In the genomic region with DNA sequence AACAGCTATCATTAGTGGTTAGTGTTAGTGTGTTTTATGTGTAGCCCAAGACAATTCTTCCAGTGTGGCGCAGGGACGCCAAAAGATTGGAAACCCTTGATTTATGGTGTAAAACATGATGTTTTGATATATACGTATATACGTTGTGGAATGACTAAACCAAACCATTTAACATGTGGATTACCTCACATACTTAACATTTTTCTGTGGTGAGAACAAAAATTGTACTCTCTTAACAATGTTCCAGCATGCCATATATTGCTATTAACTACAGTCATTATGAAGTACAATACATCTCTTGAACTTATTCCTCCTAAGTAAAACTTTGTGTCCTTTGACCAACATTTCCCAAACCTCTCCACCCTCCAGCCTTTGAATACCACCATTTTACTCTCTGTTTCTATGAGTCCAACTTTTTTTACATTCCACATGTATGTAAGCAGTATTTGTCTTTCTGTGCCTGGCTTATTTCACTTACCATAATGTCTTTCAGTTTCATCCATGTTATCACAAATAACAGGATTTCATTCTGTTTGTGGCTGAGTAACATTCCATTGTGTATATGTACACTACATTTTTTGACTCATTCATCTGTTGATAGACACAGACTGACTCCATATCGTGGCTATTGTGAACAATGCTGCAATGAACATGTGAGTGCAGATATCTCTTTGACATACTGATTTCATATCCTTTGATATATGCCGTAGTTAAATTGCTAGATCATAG, we compare ENCODE assay signal across 15 cellular contexts. TPM values are rescaled to one million over a fixed set of nuclear protein-coding genes. Genes with fewer than 3 reads are reported as not detected.
DNase-seq lines count a peak whose midpoint lies in the region; TF ChIP-seq lines count a peak whose summit lies in the region.
"Had no signal": no experiment of that assay in that cellular context is flagged by ENCODE, and none has a peak within 500 bp of the region (broad histone marks: within the 10 kb centered on the region; RNA-seq: fewer than 3 reads in every experiment).

No MANE protein-coding gene starts in this region.

- H3K27me3 ChIP-seq in osteoblast (ENCODE audit: insufficient read depth, low read length), result no peaks in the 10 kb centered on the region
- H3K27me3 ChIP-seq: upper lobe of right lung had no signal

- H2AFZ ChIP-seq in osteoblast (ENCODE audit: low read length), result peak overlapping the region; percentile 33

- no peaks in the 10 kb centered on the region for H4K20me1 ChIP-seq in osteoblast (ENCODE audit: insufficient read depth, low read length)

- no peak overlapping the region for H3K4me3 ChIP-seq in osteoblast (ENCODE audit: insufficient read depth, low read length)
- H3K4me3 ChIP-seq: upper lobe of right lung had no signal

- peak overlapping the region; percentile 7 for H3K4me2 ChIP-seq in osteoblast (ENCODE audit: insufficient read depth, low read length)

- no peak overlapping the region for H3K27ac ChIP-seq in RWPE1
- peak overlapping the region; percentile 79 for H3K27ac ChIP-seq in epithelial cell of prostate
- peak overlapping the region; percentile 48 for H3K27ac ChIP-seq in osteoblast (ENCODE audit: low read depth, low read length)
- H3K27ac ChIP-seq: upper lobe of right lung had no signal

- POLR2A ChIA-PET in RWPE1 (lab: Yijun Ruan, JAX; ENCODE audit: low non-redundant PET), result no interaction called here

- no peaks in the 10 kb centered on the region for H3K9me3 ChIP-seq in osteoblast (ENCODE audit: low read depth, low read length)
- H3K9me3 ChIP-seq: upper lobe of right lung had no signal

- no peaks in the 10 kb centered on the region for H3K79me2 ChIP-seq in osteoblast (ENCODE audit: insufficient read depth, low read length)

- H3K4me1 ChIP-seq in osteoblast (ENCODE audit: insufficient read depth, low read length), result peaks cover 12% of the 10 kb centered on the region
- H3K4me1 ChIP-seq: upper lobe of right lung had no signal

- TF ChIP-seq CTCF in RWPE1 (conservative IDR thresholded peaks at IDR 0.05; ENCODE audit: low read depth) (no peak), osteoblast (IDR thresholded peaks at IDR 0.05; ENCODE audit: extremely low read depth, low read depth, low read length) (no peak)

- CTCF ChIA-PET in RWPE1 (lab: Yijun Ruan, JAX), result no interaction called here

- H3K36me3 ChIP-seq in osteoblast (ENCODE audit: insufficient read depth, low read length), result no peaks in the 10 kb centered on the region
- H3K36me3 ChIP-seq: upper lobe of right lung had no signal

- DNase-seq in EL, result peak; percentile 87
- DNase-seq in RWPE1 (ENCODE audit: low spot score), result peak; percentile 33
- peak; percentile 56 for DNase-seq in epithelial cell of prostate (ENCODE audit: low read depth, low spot score)
- DNase-seq in osteoblast (ENCODE audit: insufficient read length, low spot score, missing footprints), result peak; percentile 10
- no peak for DNase-seq in NOMO-1 treated with DMSO at 0.1 percent for 48 hours (lab: John Stamatoyannopoulos, UW; ENCODE audit: unreplicated experiment)
- no peak for DNase-seq in T-helper 2 cell
- DNase-seq in activated effector memory CD4-positive, alpha-beta T cell treated with anti-CD3 and anti-CD28 coated beads, Interleukin-2, amount 50 U/mL, for 16 hours, result no peak
- no peak for DNase-seq in stimulated activated CD4-positive, alpha-beta T cell treated with anti-CD3 and anti-CD28 coated beads, Interleukin-1b, Interleukin-23, amount 100 ng/mL, for 48 hours
- DNase-seq: activated CD4-positive, alpha-beta T cell treated with anti-CD3 and anti-CD28 coated beads for 36 hours; activated naive CD8-positive, alpha-beta T cell treated with anti-CD3 and anti-CD28 coated beads, Interleukin-2, amount 10 ng/mL, durations not matched to agents 7 days and 5 days; activated T-cell treated with anti-CD3 and anti-CD28 coated beads, Interleukin-2, amount 50 U/mL, for 1 hour; immature natural killer cell; NCI-H1105 treated with DMSO at 0.1 percent for 48 hours; NCI-H446; upper lobe of right lung had no signal

RNA-seq across cellular contexts. Expression of a gene that starts 42.2 kb away (rescaled TPM):
- total RNA-seq in osteoblast, result 18.8 and 24.8 TPM in 2 replicates

Comparison
In these comparisons a context has a peak if more than half of its experiments do, and no peak if none do; other contexts are left out.
1. DNase-seq: peak in EL (single experiment), RWPE1 (single experiment), epithelial cell of prostate (single experiment) and osteoblast (single experiment); none in NOMO-1 treated with DMSO at 0.1 percent for 48 hours (single experiment), T-helper 2 cell (0 of 5), activated effector memory CD4-positive, alpha-beta T cell treated with anti-CD3 and anti-CD28 coated beads, Interleukin-2, amount 50 U/mL, for 16 hours (single experiment) and stimulated activated CD4-positive, alpha-beta T cell treated with anti-CD3 and anti-CD28 coated beads, Interleukin-1b, Interleukin-23, amount 100 ng/mL, for 48 hours (single experiment).